Comparison of ENCODE assay signal across 19 cellular contexts in the genomic region with DNA sequence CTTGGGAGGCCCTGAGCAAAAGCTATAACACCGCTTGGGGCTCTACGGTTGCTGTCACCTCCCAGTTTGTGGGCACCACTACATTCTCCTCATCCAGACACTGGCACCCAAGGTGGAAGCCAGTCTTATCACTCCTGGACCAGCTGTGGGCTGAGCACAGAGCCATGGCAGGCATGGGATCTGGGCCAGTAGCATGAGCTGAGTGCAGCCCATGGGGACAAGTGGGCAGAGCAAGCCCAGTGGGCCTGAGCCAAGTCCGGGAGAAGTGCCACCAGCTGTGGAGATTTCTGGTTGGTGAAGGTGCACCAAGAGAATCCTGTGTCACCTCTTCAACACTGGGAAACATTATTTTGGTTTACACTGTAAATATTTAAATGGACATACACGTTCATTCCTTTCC.
DNase-seq lines count a peak whose midpoint lies in the region; ATAC-seq, FAIRE-seq and TF ChIP-seq lines count a peak whose summit lies in the region.
"Had no signal": no experiment of that assay in that cellular context is flagged by ENCODE, and none has a peak within 500 bp of the region (broad histone marks: within the 10 kb centered on the region; RNA-seq: fewer than 3 reads in every experiment).

No MANE protein-coding gene starts in this region.

- FAIRE-seq in kidney (lab: Jason Lieb, UNC) = no peak
- FAIRE-seq: GM12891, GM18507 had no signal

- no peak overlapping the region for H3K4me3 Mint-ChIP-seq in chondrocyte (ENCODE audit: unreplicated experiment)
- H3K4me3 Mint-ChIP-seq in stimulated activated memory B cell treated with anti-CD40 and anti-IgM and Interleukin-4, amounts not matched to agents 10 μg/mL and 1 μg/mL and 100 μg/mL, for 72 hours = no peak overlapping the region
- H3K4me3 Mint-ChIP-seq: CD4-positive, alpha-beta memory T cell had no signal

- no peak overlapping the region for H3K4ac ChIP-seq in mesendoderm (ENCODE audit: low read depth, low read length)

- H4K5ac ChIP-seq in mesendoderm (ENCODE audit: low read length) = no peak overlapping the region

- no peak overlapping the region for H4K8ac ChIP-seq in mesendoderm (ENCODE audit: low read depth, low read length)

- no peaks in the 10 kb centered on the region for H3K27me3 ChIP-seq in mesendoderm (ENCODE audit: insufficient read depth, low read length, poor library complexity)

- H2AK5ac ChIP-seq in mesendoderm (ENCODE audit: low read length) = no peak overlapping the region

- no peak for TF ChIP-seq CTCF in chondrocyte (IDR thresholded peaks at IDR 0.05)
- no peak for TF ChIP-seq CTCF in kidney (IDR thresholded peaks at IDR 0.05; ENCODE audit: borderline replicate concordance, extremely low read depth, insufficient read depth)

- H3K4me2 ChIP-seq in mesendoderm (ENCODE audit: low read length) = no peak overlapping the region

- no peaks in the 10 kb centered on the region for H3K36me3 Mint-ChIP-seq in chondrocyte (ENCODE audit: low read depth)
- no peaks in the 10 kb centered on the region for H3K36me3 Mint-ChIP-seq in stimulated activated memory B cell treated with anti-CD40 and anti-IgM and Interleukin-4, amounts not matched to agents 10 μg/mL and 1 μg/mL and 100 μg/mL, for 72 hours
- H3K36me3 Mint-ChIP-seq: CD4-positive, alpha-beta memory T cell had no signal

- H2BK15ac ChIP-seq in mesendoderm (replicated peaks; ENCODE audit: low read depth) = no peak overlapping the region

- no peak overlapping the region for H3K56ac ChIP-seq in mesendoderm (ENCODE audit: low read length)

- H3K27ac ChIP-seq in kidney (ENCODE audit: low read depth in 2 of 2, low read length in 2 of 2) = no peak overlapping the region
- no peak overlapping the region for H3K27ac ChIP-seq in mesendoderm (ENCODE audit: low read depth, low read length)

- H3K4me1 Mint-ChIP-seq in chondrocyte (ENCODE audit: low read depth) = no peaks in the 10 kb centered on the region
- H3K4me1 Mint-ChIP-seq in stimulated activated memory B cell treated with anti-CD40 and anti-IgM and Interleukin-4, amounts not matched to agents 10 μg/mL and 1 μg/mL and 100 μg/mL, for 72 hours = no peaks in the 10 kb centered on the region
- H3K4me1 Mint-ChIP-seq: CD4-positive, alpha-beta memory T cell had no signal

- H3K18ac ChIP-seq in mesendoderm (ENCODE audit: low read length) = no peak overlapping the region

- H3K9me3 Mint-ChIP-seq in chondrocyte (ENCODE audit: low read depth) = peaks cover 5% of the 10 kb centered on the region
- peaks cover 13% of the 10 kb centered on the region for H3K9me3 Mint-ChIP-seq in stimulated activated memory B cell treated with anti-CD40 and anti-IgM and Interleukin-4, amounts not matched to agents 10 μg/mL and 1 μg/mL and 100 μg/mL, for 72 hours

- no peak overlapping the region for H2BK5ac ChIP-seq in mesendoderm (ENCODE audit: low read length)

- H3K27ac Mint-ChIP-seq in chondrocyte (ENCODE audit: unreplicated experiment) = no peak overlapping the region
- no peak overlapping the region for H3K27ac Mint-ChIP-seq in stimulated activated memory B cell treated with anti-CD40 and anti-IgM and Interleukin-4, amounts not matched to agents 10 μg/mL and 1 μg/mL and 100 μg/mL, for 72 hours
- H3K27ac Mint-ChIP-seq: CD4-positive, alpha-beta memory T cell had no signal

- no peak overlapping the region for H3K23ac ChIP-seq in mesendoderm (ENCODE audit: low read length)

- H3K9ac ChIP-seq in kidney (ENCODE audit: low read length in 2 of 2) (no peak overlapping the region), mesendoderm (ENCODE audit: low read length) (no peak overlapping the region)

- peak; percentile 43 for ATAC-seq in stimulated activated memory B cell treated with anti-CD40 and anti-IgM and Interleukin-4, amounts not matched to agents 10 μg/mL and 1 μg/mL and 100 μg/mL, for 72 hours
- no peak for ATAC-seq in HG02885 (IDR thresholded peaks at IDR 0.05; ENCODE audit: poor library complexity, unreplicated experiment)
- ATAC-seq: HCT116 had no signal

- no peaks in the 10 kb centered on the region for H3K79me2 ChIP-seq in mesendoderm (ENCODE audit: control insufficient read depth, insufficient read depth, low read length)

- H3K4me3 ChIP-seq in kidney (ENCODE audit: low read length in 2 of 2) (no peak overlapping the region), mesendoderm (ENCODE audit: low read length) (no peak overlapping the region)

- intact Hi-C loops in kidney (cut with DNase I) (no loop called here), posterior vena cava (cut with DNase I) (no loop called here)

- H3K9me3 ChIP-seq in kidney (ENCODE audit: control insufficient read depth in 1 of 2, low read length in 2 of 2) = peaks cover 0 to 4% of the 10 kb centered on the region in 2 donors

- H3K79me1 ChIP-seq in mesendoderm (ENCODE audit: low read length) = no peaks in the 10 kb centered on the region

- WGBS in mesendoderm (ENCODE audit: extremely low coverage, insufficient coverage, low lambda C conversion rate) = no CpG with 5 or more reads among the region's 4 CpGs

- H3K36me3 ChIP-seq in kidney (ENCODE audit: control insufficient read depth in 1 of 2, insufficient read depth in 2 of 2, low read length in 2 of 2) (no peaks in the 10 kb centered on the region), mesendoderm (ENCODE audit: control insufficient read depth, insufficient read depth, low read length) (no peaks in the 10 kb centered on the region)

- H3K4me1 ChIP-seq in kidney (ENCODE audit: control insufficient read depth in 1 of 2, insufficient read depth in 1 of 2, low read depth in 1 of 2, low read length in 2 of 2) (no peaks in the 10 kb centered on the region), mesendoderm (ENCODE audit: control insufficient read depth, low read depth, low read length) (no peaks in the 10 kb centered on the region)

- no peak overlapping the region for H2BK120ac ChIP-seq in mesendoderm (ENCODE audit: low read depth, low read length)

- peak; percentile 46 for DNase-seq in chondrocyte (ENCODE audit: low spot score)
- DNase-seq in kidney = peak; percentile 27
- peak; percentile 31 for DNase-seq in posterior vena cava (ENCODE audit: low spot score)
- DNase-seq in activated naive CD4-positive, alpha-beta T cell treated with anti-CD3 and anti-CD28 coated beads, Interleukin-2, amount 50 U/mL, for 16 hours = no peak
- no peak for DNase-seq in mesendoderm
- DNase-seq in NCI-H1436 (lab: John Stamatoyannopoulos, UW) = no peak
- DNase-seq: C1 segment of cervical spinal cord; Calu3; CD4-positive, alpha-beta memory T cell; COR-L47; DMS79 treated with DMSO at 0.1 percent for 48 hours; GF-D8; GOT3; H7 had no signal

- no peaks in the 10 kb centered on the region for H3K27me3 Mint-ChIP-seq in chondrocyte (ENCODE audit: low read depth)
- no peaks in the 10 kb centered on the region for H3K27me3 Mint-ChIP-seq in stimulated activated memory B cell treated with anti-CD40 and anti-IgM and Interleukin-4, amounts not matched to agents 10 μg/mL and 1 μg/mL and 100 μg/mL, for 72 hours
- H3K27me3 Mint-ChIP-seq: CD4-positive, alpha-beta memory T cell had no signal

Comparison
In these comparisons a context has a peak if more than half of its experiments do, and no peak if none do; other contexts are left out.
1. DNase-seq: peak in chondrocyte (single experiment), kidney (single experiment) and posterior vena cava (single experiment); none in activated naive CD4-positive, alpha-beta T cell treated with anti-CD3 and anti-CD28 coated beads, Interleukin-2, amount 50 U/mL, for 16 hours (single experiment), mesendoderm (single experiment) and NCI-H1436 (single experiment).